Comparison of ENCODE assay signal across 28 cellular contexts in the genomic region with DNA sequence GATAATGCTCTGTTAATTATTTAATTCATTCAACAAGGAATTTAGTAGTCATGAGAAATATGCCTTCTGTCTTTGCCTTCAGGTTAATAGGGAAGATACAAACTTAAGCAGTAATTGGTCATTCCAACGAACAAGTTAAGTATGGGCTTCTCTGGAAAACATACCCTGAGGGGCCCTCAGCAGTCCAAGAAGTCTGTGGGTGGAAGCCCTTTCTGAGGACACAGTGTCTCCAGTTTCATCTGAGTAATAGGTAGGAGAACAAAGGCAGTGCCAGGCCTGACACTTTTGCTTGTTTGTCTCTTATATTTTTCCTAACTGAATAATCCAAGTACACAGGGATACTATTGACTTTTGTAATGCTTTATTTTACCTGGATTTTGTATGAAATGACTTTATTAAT.
DNase-seq lines count a peak whose midpoint lies in the region; ATAC-seq, FAIRE-seq and TF ChIP-seq lines count a peak whose summit lies in the region.
"Had no signal": no experiment of that assay in that cellular context is flagged by ENCODE, and none has a peak within 500 bp of the region (broad histone marks: within the 10 kb centered on the region; RNA-seq: fewer than 3 reads in every experiment).

No MANE protein-coding gene starts in this region.

- peak overlapping the region; percentile 46 for H3K4me2 ChIP-seq in K562 (ENCODE audit: insufficient read depth, low read length)

- intact Hi-C loops in K562 (cut with micrococcal nuclease), result no loop called here
- intact Hi-C loops in activated naive CD4-positive, alpha-beta T cell treated with anti-CD3 and anti-CD28 coated beads for 36 hours (cut with micrococcal nuclease), result no loop called here

- H3K4me3 ChIP-seq in BJ (ENCODE audit: low read depth, low read length), result no peak overlapping the region
- H3K4me3 ChIP-seq in K562, result no peak overlapping the region
- no peak overlapping the region for H3K4me3 ChIP-seq in CD8-positive, alpha-beta memory T cell (ENCODE audit: low read length)
- H3K4me3 ChIP-seq: GM12878, skin epidermis had no signal

- H3K9me3 Mint-ChIP-seq in CD8-positive, alpha-beta memory T cell, result no peaks in the 10 kb centered on the region
- no peaks in the 10 kb centered on the region for H3K9me3 Mint-ChIP-seq in activated naive CD4-positive, alpha-beta T cell treated with anti-CD3 and anti-CD28 coated beads for 36 hours
- H3K9me3 Mint-ChIP-seq: activated CD4-positive, alpha-beta T cell treated with anti-CD3 and anti-CD28 coated beads, Interleukin-2, amount 10 ng/mL, durations not matched to agents 24 days and 14 days had no signal

- DNase-seq in BJ (ENCODE audit: low read depth) (peak; percentile 7), HTR-8/SVneo (ENCODE audit: insufficient read length, low spot score) (peak; percentile 31), K562 (ENCODE audit: extremely low read depth in 1 of 4, low spot score in 3 of 4) (no peak), islet precursor cell (peak; percentile 90), NCI-H345 (lab: John Stamatoyannopoulos, UW) (no peak), HCEC 1CT (no peak)
- no peak for DNase-seq in CD8-positive, alpha-beta memory T cell
- no peak for DNase-seq in activated naive CD4-positive, alpha-beta T cell treated with anti-CD3 and anti-CD28 coated beads for 36 hours
- DNase-seq: activated CD4-positive, alpha-beta T cell treated with anti-CD3 and anti-CD28 coated beads, Interleukin-2, amount 10 ng/mL, durations not matched to agents 24 days and 14 days; activated naive CD4-positive, alpha-beta T cell treated with Interleukin-2 at 50 U/mL for 16 hours; activated T-cell treated with anti-CD3 and anti-CD28 coated beads, Interleukin-2, amount 50 U/mL, for 48 hours; caudate nucleus; dermis blood vessel endothelial cell; KBM-7; left cardiac atrium; mesendoderm; naive thymus-derived CD4-positive, alpha-beta T cell; NCI-H146; NCI-H2171 treated with DMSO at 0.1 percent for 48 hours; NCI-H526 treated with DMSO at 0.1 percent for 48 hours; occipital lobe; stimulated activated CD4-positive, alpha-beta T cell treated with anti-CD3 and anti-CD28 coated beads, Interleukin-2, amount 100 ng/mL, for 24 hours; WERI-Rb-1 had no signal

- H3K9me1 ChIP-seq in K562 (ENCODE audit: control insufficient read depth, insufficient read depth, low read length), result no peaks in the 10 kb centered on the region

- no TSS peak for BruUV-seq in K562 (replicated peaks; lab: Mats Ljungman, UMichigan)

- no peak for TF ChIP-seq EP300 in K562 (IDR thresholded peaks at IDR 0.05; ENCODE audit: low read length)

- peaks cover 0 to 2% (median 0%) of the 10 kb centered on the region in 3 donors for H3K36me3 Mint-ChIP-seq in CD8-positive, alpha-beta memory T cell
- H3K36me3 Mint-ChIP-seq in activated naive CD4-positive, alpha-beta T cell treated with anti-CD3 and anti-CD28 coated beads for 36 hours (ENCODE audit: low read depth), result no peaks in the 10 kb centered on the region

- in situ Hi-C loops in K562 (cut with MboI), result no loop called here

- H3K79me2 ChIP-seq in K562 (ENCODE audit: control insufficient read depth, insufficient read depth, low read length), result no peaks in the 10 kb centered on the region

- no peaks in the 10 kb centered on the region for H4K20me1 ChIP-seq in K562 (replicated peaks; ENCODE audit: control insufficient read depth, insufficient read depth, low read length)

- no peak for TF ChIP-seq POLR2A in K562 (conservative IDR thresholded peaks at IDR 0.05)

- no peak overlapping the region for H3K4me3 Mint-ChIP-seq in CD8-positive, alpha-beta memory T cell
- H3K4me3 Mint-ChIP-seq in activated naive CD4-positive, alpha-beta T cell treated with anti-CD3 and anti-CD28 coated beads for 36 hours, result no peak overlapping the region
- H3K4me3 Mint-ChIP-seq: activated CD4-positive, alpha-beta T cell treated with anti-CD3 and anti-CD28 coated beads, Interleukin-2, amount 10 ng/mL, durations not matched to agents 24 days and 14 days; naive thymus-derived CD4-positive, alpha-beta T cell had no signal

- no peak overlapping the region for H3K27ac ChIP-seq in K562 (ENCODE audit: extremely low read depth, low read depth, low read length)
- no peak overlapping the region for H3K27ac ChIP-seq in CD8-positive, alpha-beta memory T cell (ENCODE audit: low read depth, low read length)
- H3K27ac ChIP-seq: skin epidermis, WERI-Rb-1 had no signal

- ATAC-seq in K562, result no peak
- ATAC-seq: GM12878; left cardiac atrium; naive thymus-derived CD4-positive, alpha-beta T cell; SK-N-SH treated with all-trans-retinoic acid at 6 μM for 48 hours had no signal

- FAIRE-seq in HTR-8/SVneo (lab: Jason Lieb, UNC), result no peak
- FAIRE-seq in K562 (lab: Jason Lieb, UNC), result no peak
- FAIRE-seq: A204.1, endometrium, GM12878 had no signal

- POLR2A ChIA-PET in BJ (lab: Charles Lee), result no interaction called here
- POLR2A ChIA-PET in K562 (lab: Yijun Ruan, JAX), result no interaction called here
- POLR2A ChIA-PET in CD8-positive, alpha-beta memory T cell (lab: Charles Lee), result no interaction called here

- no peaks in the 10 kb centered on the region for H3K9me3 ChIP-seq in K562 (replicated peaks; ENCODE audit: control insufficient read depth, insufficient read depth, low read depth, low read length)
- H3K9me3 ChIP-seq in CD8-positive, alpha-beta memory T cell (ENCODE audit: low read length), result no peaks in the 10 kb centered on the region

- H3K4me1 ChIP-seq in K562 (replicated peaks in 1 of 2; ENCODE audit: control insufficient read depth in 2 of 2, insufficient read depth in 2 of 2, low read length in 2 of 2), result no peaks in the 10 kb centered on the region
- H3K4me1 ChIP-seq in CD8-positive, alpha-beta memory T cell (ENCODE audit: insufficient read depth, low read length), result no peaks in the 10 kb centered on the region

- CTCF ChIA-PET in BJ (lab: Yijun Ruan, JAX), result no interaction called here
- CTCF ChIA-PET in K562 (lab: Yijun Ruan, JAX; ENCODE audit: low intra/inter-chr PET ratio), result no interaction called here
- CTCF ChIA-PET in CD8-positive, alpha-beta memory T cell (lab: Charles Lee), result no interaction called here
- CTCF ChIA-PET in activated naive CD4-positive, alpha-beta T cell treated with anti-CD3 and anti-CD28 coated beads for 36 hours (lab: Charles Lee), result no interaction called here

- TF ChIP-seq CTCF in BJ (IDR thresholded peaks at IDR 0.05; ENCODE audit: insufficient read depth, low read depth, low read length) (no peak), K562 (IDR thresholded peaks at IDR 0.05 in 2 of 3, conservative IDR thresholded peaks at IDR 0.05 in 1 of 3; ENCODE audit: insufficient read depth in 2 of 3, low read depth in 1 of 3, low read length in 3 of 3) (no peak)

- peaks cover 0 to 2% of the 10 kb centered on the region in 2 donors for H3K27me3 Mint-ChIP-seq in CD8-positive, alpha-beta memory T cell
- no peaks in the 10 kb centered on the region for H3K27me3 Mint-ChIP-seq in activated naive CD4-positive, alpha-beta T cell treated with anti-CD3 and anti-CD28 coated beads for 36 hours (ENCODE audit: low read depth)
- H3K27me3 Mint-ChIP-seq: activated CD4-positive, alpha-beta T cell treated with anti-CD3 and anti-CD28 coated beads, Interleukin-2, amount 10 ng/mL, durations not matched to agents 24 days and 14 days; naive thymus-derived CD4-positive, alpha-beta T cell had no signal

- H3K4me1 Mint-ChIP-seq in CD8-positive, alpha-beta memory T cell, result no peaks in the 10 kb centered on the region
- H3K4me1 Mint-ChIP-seq in activated naive CD4-positive, alpha-beta T cell treated with anti-CD3 and anti-CD28 coated beads for 36 hours (ENCODE audit: low read depth), result peaks cover 1% of the 10 kb centered on the region

- peak overlapping the region; percentile 81 for H2AFZ ChIP-seq in K562 (ENCODE audit: low read depth, low read length)

- H3K9ac ChIP-seq in K562 (ENCODE audit: insufficient read depth in 1 of 2, low read depth in 2 of 2, low read length in 2 of 2), result no peak overlapping the region

- H3K27me3 ChIP-seq in BJ (ENCODE audit: control insufficient read depth, insufficient read depth, low read length) (peaks cover 3% of the 10 kb centered on the region), K562 (ENCODE audit: control insufficient read depth in 2 of 2, insufficient read depth in 2 of 2, low read length in 2 of 2) (peaks cover 2 to 34% of the 10 kb centered on the region in 2 experiments; a peak in 4 of 5 replicates)
- no peaks in the 10 kb centered on the region for H3K27me3 ChIP-seq in CD8-positive, alpha-beta memory T cell (ENCODE audit: insufficient read depth, low read length, poor library complexity, severe bottlenecking)

- H3K27ac Mint-ChIP-seq in CD8-positive, alpha-beta memory T cell, result no peak overlapping the region
- H3K27ac Mint-ChIP-seq in activated naive CD4-positive, alpha-beta T cell treated with anti-CD3 and anti-CD28 coated beads for 36 hours, result no peak overlapping the region

- H3K36me3 ChIP-seq in BJ (ENCODE audit: control insufficient read depth, insufficient read depth, low read length), result no peaks in the 10 kb centered on the region
- no peaks in the 10 kb centered on the region for H3K36me3 ChIP-seq in K562 (ENCODE audit: control insufficient read depth, insufficient read depth, low read length)
- H3K36me3 ChIP-seq in CD8-positive, alpha-beta memory T cell (ENCODE audit: insufficient read depth, low read length), result no peaks in the 10 kb centered on the region
- H3K36me3 ChIP-seq: WERI-Rb-1 had no signal

- TF ChIP-seq RAD21 in K562 (CRISPR knock-in tag; conservative IDR thresholded peaks at IDR 0.05 in 1 of 2, IDR thresholded peaks at IDR 0.05 in 1 of 2), result no peak

- WGBS in K562 (ENCODE audit: insufficient coverage, low coverage, missing lambda C conversion rate), result 6% methylated on average over 1 of the region's 1 CpG

TF ChIP-seq in K562, 482 proteins besides CTCF, POLR2A, EP300 and RAD21 (continues in another document):
- TF ChIP-seq HDAC8 (tag; IDR thresholded peaks at IDR 0.05), result no peak

Comparison
In these comparisons a context has a peak if more than half of its experiments do, and no peak if none do; other contexts are left out.
1. DNase-seq: peak in BJ (single experiment), HTR-8/SVneo (single experiment) and islet precursor cell (single experiment); none in K562 (0 of 4), NCI-H345 (single experiment), CD8-positive, alpha-beta memory T cell (0 of 5), HCEC 1CT (single experiment) and activated naive CD4-positive, alpha-beta T cell treated with anti-CD3 and anti-CD28 coated beads for 36 hours (single experiment).